Comparison of ENCODE assay signal across 22 cellular contexts in genomic region chr7:30654296-30655090, GRCh38. TPM values are rescaled to one million over a fixed set of nuclear protein-coding genes. Genes with fewer than 3 reads are reported as not detected.
"Had no signal": no experiment of that assay in that cellular context is flagged by ENCODE, and none has a peak within 500 bp of the region (broad histone marks: within the 10 kb centered on the region; RNA-seq: fewer than 3 reads in every experiment).

No MANE protein-coding gene starts in this region.

- H3K36me3 ChIP-seq: gastrocnemius medialis, heart left ventricle, pancreas, SJCRH30, tibial nerve had no signal

- H3K4me3 Mint-ChIP-seq: activated T-helper 1 cell treated with anti-CD3 and anti-CD28 coated beads, Interleukin-12 subunit alpha, Interleukin-12 subunit beta, Interleukin-2, Interleukin-4 antibody, amounts not matched to agents 30 ng/mL and 10 ng/mL and 1 ng/mL, durations not matched to agents 14 hours and 24 hours and 36 hours; dendritic cell treated with granulocyte-macrophage colony-stimulating factor and Interleukin-4, amounts not matched to agents 40 ng/mL and 50 ng/mL, for 4 days had no signal

- H3K4me3 ChIP-seq: gastrocnemius medialis, heart left ventricle, pancreas, SJCRH30, tibial nerve had no signal

- H3K9me3 Mint-ChIP-seq: activated T-helper 1 cell treated with anti-CD3 and anti-CD28 coated beads, Interleukin-12 subunit alpha, Interleukin-12 subunit beta, Interleukin-2, Interleukin-4 antibody, amounts not matched to agents 30 ng/mL and 10 ng/mL and 1 ng/mL, durations not matched to agents 14 hours and 24 hours and 36 hours; dendritic cell treated with granulocyte-macrophage colony-stimulating factor and Interleukin-4, amounts not matched to agents 40 ng/mL and 50 ng/mL, for 4 days had no signal

- H3K27ac Mint-ChIP-seq: activated T-helper 1 cell treated with anti-CD3 and anti-CD28 coated beads, Interleukin-12 subunit alpha, Interleukin-12 subunit beta, Interleukin-2, Interleukin-4 antibody, amounts not matched to agents 30 ng/mL and 10 ng/mL and 1 ng/mL, durations not matched to agents 14 hours and 24 hours and 36 hours; dendritic cell treated with granulocyte-macrophage colony-stimulating factor and Interleukin-4, amounts not matched to agents 40 ng/mL and 50 ng/mL, for 4 days had no signal

- FAIRE-seq: bronchial epithelial cell, pancreas had no signal

- H3K27me3 Mint-ChIP-seq: dendritic cell treated with granulocyte-macrophage colony-stimulating factor and Interleukin-4, amounts not matched to agents 40 ng/mL and 50 ng/mL, for 4 days had no signal

- H3K4me1 ChIP-seq: gastrocnemius medialis, heart left ventricle, pancreas, tibial nerve had no signal

- H3K27ac ChIP-seq: gastrocnemius medialis, heart left ventricle, pancreas, SJCRH30, tibial nerve, VCaP had no signal

- H3K27me3 ChIP-seq: gastrocnemius medialis, heart left ventricle, pancreas, SJCRH30, tibial nerve had no signal

- ATAC-seq: esophagus mucosa, gastrocnemius medialis, heart left ventricle, left ventricle myocardium superior, pancreas had no signal

- H3K9me3 ChIP-seq: gastrocnemius medialis, heart left ventricle, pancreas, SJCRH30, tibial nerve had no signal

- DNase-seq: activated CD4-positive, alpha-beta T cell treated with anti-CD3 and anti-CD28 coated beads, Interleukin-2, amount 50 U/mL, for 4 hours; activated naive CD4-positive, alpha-beta T cell; effector CD8-positive, alpha-beta T cell; gastrocnemius medialis; kidney glomerular epithelial cell; left ventricle myocardium superior; SJCRH30; stimulated activated CD4-positive, alpha-beta T cell treated with anti-CD3 and anti-CD28 coated beads, Interleukin-1b, Interleukin-23, amount 100 ng/mL, for 48 hours; stimulated activated CD8-positive, alpha-beta memory T cell treated with anti-CD3 and anti-CD28 coated beads, Interleukin-4, amount 100 ng/mL, for 48 hours; stimulated activated naive CD4-positive, alpha-beta T cell treated with Interleukin-2 at 50 U/mL for 16 hours; substantia nigra; T-helper 2 cell had no signal

RNA-seq across cellular contexts. Expression of gene CRHR2, which starts 27.8 kb away (rescaled TPM):
- total RNA-seq: activated CD8-positive, alpha-beta memory T cell treated with anti-CD3 and anti-CD28 coated beads for 36 hours; activated T-helper 1 cell treated with anti-CD3 and anti-CD28 coated beads, Interleukin-12 subunit alpha, Interleukin-12 subunit beta, Interleukin-2, Interleukin-4 antibody, amounts not matched to agents 30 ng/mL and 10 ng/mL and 1 ng/mL, durations not matched to agents 14 hours and 24 hours and 36 hours; bronchial epithelial cell; esophagus mucosa; mononuclear cell; SJCRH30 had no signal
